In genomic region chr18:3449702-3450357, GRCh38 we compare ENCODE assay signal across 8 cellular contexts. TPM values are rescaled to one million over a fixed set of nuclear protein-coding genes. Genes with fewer than 3 reads are reported as not detected.
A peak's percentile ranks its signal among the peaks of the same experiment; 100 is the strongest.
DNase-seq lines count a peak whose midpoint lies in the region; ATAC-seq and TF ChIP-seq lines count a peak whose summit lies in the region.

TSS of gene TGIF1 (plus strand) at chr18:3450172. CDS start at chr18:3450490, 318 bp downstream.

- H3K9me3 ChIP-seq in CD8-positive, alpha-beta T cell (ENCODE audit: low read length), result no peaks in the 10 kb centered on the region
- H3K9me3 ChIP-seq in PC-9 (ENCODE audit: insufficient read depth, low read depth) (no peaks in the 10 kb centered on the region), neural cell (ENCODE audit: low read length) (no peaks in the 10 kb centered on the region), tibial nerve (no peaks in the 10 kb centered on the region)

- no peak for ATAC-seq in CD8-positive, alpha-beta T cell
- peak; percentile 1 for ATAC-seq in HG02588 (IDR thresholded peaks at IDR 0.05; ENCODE audit: unreplicated experiment)
- ATAC-seq in foreskin keratinocyte, result peak; percentile 31
- no peak for ATAC-seq in GM21619 (IDR thresholded peaks at IDR 0.05; ENCODE audit: unreplicated experiment)

- CTCF ChIA-PET in CD8-positive, alpha-beta T cell (lab: Charles Lee), result interaction anchor here (0.6 to 1.0 kb wide), 3 partner anchors 144 to 203 kb away, joined by 3 to 5 read pairs (median 4); partner anchors contain the start of gene MYL12A
- CTCF ChIA-PET in PC-9 (lab: Charles Lee), result no interaction called here
- CTCF ChIA-PET in activated naive CD4-positive, alpha-beta T cell treated with anti-CD3 and anti-CD28 coated beads for 36 hours (lab: Charles Lee), result interaction anchor here (0.5 to 2.8 kb wide), 4 partner anchors 26 to 216 kb away, joined by 3 to 15 read pairs (median 3); no protein-coding TSS in a partner anchor

- TF ChIP-seq EP300 in neural cell (conservative IDR thresholded peaks at IDR 0.05; ENCODE audit: poor library complexity, severe bottlenecking), result no peak
- peak; percentile 10 to 82 for TF ChIP-seq EP300 in tibial nerve (IDR thresholded peaks at IDR 0.05)

- no peaks in the 10 kb centered on the region for H3K36me3 ChIP-seq in CD8-positive, alpha-beta T cell (ENCODE audit: insufficient read depth, low read length)
- peaks cover 9% of the 10 kb centered on the region; the same call in 1 of the 2 replicates for H3K36me3 ChIP-seq in PC-9 (ENCODE audit: low read depth)
- no peaks in the 10 kb centered on the region for H3K36me3 ChIP-seq in neural cell (ENCODE audit: insufficient read depth, low read length)
- no peaks in the 10 kb centered on the region for H3K36me3 ChIP-seq in tibial nerve

- peaks cover 49% of the 10 kb centered on the region for H3K4me1 Mint-ChIP-seq in CD8-positive, alpha-beta T cell (ENCODE audit: low read depth)
- peaks cover 46% of the 10 kb centered on the region for H3K4me1 Mint-ChIP-seq in activated naive CD4-positive, alpha-beta T cell treated with anti-CD3 and anti-CD28 coated beads for 36 hours (ENCODE audit: low read depth)

- no peaks in the 10 kb centered on the region for H3K27me3 ChIP-seq in CD8-positive, alpha-beta T cell (ENCODE audit: insufficient read depth, low read length)
- H3K27me3 ChIP-seq in PC-9 (ENCODE audit: insufficient read depth, low read depth), result no peaks in the 10 kb centered on the region
- no peaks in the 10 kb centered on the region for H3K27me3 ChIP-seq in foreskin keratinocyte
- H3K27me3 ChIP-seq in neural cell (ENCODE audit: insufficient read depth, low read depth, low read length), result peaks cover 57% of the 10 kb centered on the region
- no peaks in the 10 kb centered on the region for H3K27me3 ChIP-seq in tibial nerve

- peak within 1 kb of the TSS; percentile 54 for H3K9ac ChIP-seq in neural cell (ENCODE audit: low read length)

- H3K27ac Mint-ChIP-seq in CD8-positive, alpha-beta T cell, result peak within 1 kb of the TSS; percentile 100
- H3K27ac Mint-ChIP-seq in activated naive CD4-positive, alpha-beta T cell treated with anti-CD3 and anti-CD28 coated beads for 36 hours, result peak within 1 kb of the TSS; percentile 99

- H3K79me2 ChIP-seq in PC-9 (ENCODE audit: low read depth) (peaks cover 71% of the 10 kb centered on the region), neural cell (replicated peaks; ENCODE audit: insufficient read depth, low read length) (peaks cover 33% of the 10 kb centered on the region)

- peak within 1 kb of the TSS; percentile 78 for H3K4me3 ChIP-seq in CD8-positive, alpha-beta T cell (ENCODE audit: low read depth, low read length)
- H3K4me3 ChIP-seq in PC-9 (peak within 1 kb of the TSS; percentile 83), neural cell (ENCODE audit: low read length) (peak within 1 kb of the TSS; percentile 87), tibial nerve (peak within 1 kb of the TSS; percentile 64 to 92 (median 80))

- 0 to 1% methylated on average over 30 to 34 of the region's 60 CpGs for WGBS in tibial nerve, 2 donors

- peaks cover 11% of the 10 kb centered on the region for H4K20me1 ChIP-seq in PC-9 (ENCODE audit: insufficient read depth)
- H4K20me1 ChIP-seq in neural cell (ENCODE audit: insufficient read depth), result no peaks in the 10 kb centered on the region

- no TSS peak for BruUV-seq in PC-9 (replicated peaks; lab: Mats Ljungman, UMichigan)

- DNase-seq in CD8-positive, alpha-beta T cell, result peak; percentile 18 to 72 (median 50)
- DNase-seq in PC-9, result peak; percentile 67 to 85
- DNase-seq in activated naive CD4-positive, alpha-beta T cell treated with anti-CD3 and anti-CD28 coated beads for 36 hours, result peak; percentile 44
- DNase-seq in foreskin keratinocyte, result peak; percentile 81 to 88
- peak; percentile 66 to 82 for DNase-seq in tibial nerve (ENCODE audit: low spot score in 2 of 2)

- POLR2A ChIA-PET in CD8-positive, alpha-beta T cell (lab: Charles Lee), result interaction anchor here (0.8 to 4.7 kb wide), 15 partner anchors 9 to 879 kb away, joined by 3 to 63 read pairs (median 7); partner anchors contain the start of genes MYL12A, MYL12B and SMCHD1
- POLR2A ChIA-PET in PC-9 (lab: Charles Lee; ENCODE audit: unreplicated experiment), result interaction anchor here (0.6 to 0.7 kb wide), 4 partner anchors 10 to 216 kb away, joined by 3 to 4 read pairs (median 4); no protein-coding TSS in a partner anchor

- TF ChIP-seq CTCF in CD8-positive, alpha-beta T cell (IDR thresholded peaks at IDR 0.05), result no peak
- TF ChIP-seq CTCF in PC-9 (conservative IDR thresholded peaks at IDR 0.05) (no peak), foreskin keratinocyte (conservative IDR thresholded peaks at IDR 0.05) (no peak), neural cell (IDR thresholded peaks at IDR 0.05; ENCODE audit: poor library complexity, severe bottlenecking) (no peak), tibial nerve (IDR thresholded peaks at IDR 0.05) (no peak)

- H3F3A ChIP-seq in PC-9 (ENCODE audit: insufficient read depth, low read depth) (peaks cover 74% of the 10 kb centered on the region), neural cell (ENCODE audit: insufficient read depth, low read length, poor library complexity, severe bottlenecking) (no peaks in the 10 kb centered on the region)

- no peaks in the 10 kb centered on the region for H3K27me3 Mint-ChIP-seq in CD8-positive, alpha-beta T cell (ENCODE audit: low read depth)
- H3K27me3 Mint-ChIP-seq in activated naive CD4-positive, alpha-beta T cell treated with anti-CD3 and anti-CD28 coated beads for 36 hours (ENCODE audit: low read depth), result no peaks in the 10 kb centered on the region

- TF ChIP-seq POLR2A in tibial nerve (IDR thresholded peaks at IDR 0.05), result peak; percentile 64 to 70

- peaks cover 22% of the 10 kb centered on the region for H3K4me1 ChIP-seq in CD8-positive, alpha-beta T cell (ENCODE audit: insufficient read depth, low read length)
- peaks cover 39% of the 10 kb centered on the region for H3K4me1 ChIP-seq in PC-9 (replicated peaks; ENCODE audit: insufficient read depth)
- H3K4me1 ChIP-seq in foreskin keratinocyte, result peaks cover 23% of the 10 kb centered on the region
- H3K4me1 ChIP-seq in tibial nerve, result peaks cover 0 to 23% (median 11%) of the 10 kb centered on the region in 4 donors

- H3K4me3 Mint-ChIP-seq in CD8-positive, alpha-beta T cell, result peak within 1 kb of the TSS; percentile 92
- H3K4me3 Mint-ChIP-seq in activated naive CD4-positive, alpha-beta T cell treated with anti-CD3 and anti-CD28 coated beads for 36 hours, result peak within 1 kb of the TSS; percentile 89

- peaks cover 18% of the 10 kb centered on the region for H3K36me3 Mint-ChIP-seq in CD8-positive, alpha-beta T cell
- peaks cover 13% of the 10 kb centered on the region for H3K36me3 Mint-ChIP-seq in activated naive CD4-positive, alpha-beta T cell treated with anti-CD3 and anti-CD28 coated beads for 36 hours (ENCODE audit: low read depth)

- H2AFZ ChIP-seq in PC-9 (no peak within 1 kb of the TSS), neural cell (ENCODE audit: low read depth, low read length) (peak within 1 kb of the TSS; percentile 60)

- H3K9me3 Mint-ChIP-seq in CD8-positive, alpha-beta T cell, result no peaks in the 10 kb centered on the region
- no peaks in the 10 kb centered on the region for H3K9me3 Mint-ChIP-seq in activated naive CD4-positive, alpha-beta T cell treated with anti-CD3 and anti-CD28 coated beads for 36 hours

- intact Hi-C loops in CD8-positive, alpha-beta T cell (cut with DNase I, micrococcal nuclease), result loop anchor here (1.0 to 5.0 kb wide), 7 partner anchors 144 to 1847 kb away; partner anchors contain the start of genes SMCHD1 (in 2 of the 2), ZBTB14 (in 2 of the 2), LPIN2 (in 1 of the 2) and MYL12B (in 1 of the 2)
- intact Hi-C loops in PC-9 (cut with micrococcal nuclease; ENCODE audit: unreplicated experiment), result loop anchor here (5.0 to 10.0 kb wide), 7 partner anchors 83 to 547 kb away; partner anchors contain the start of gene LPIN2
- intact Hi-C loops in activated naive CD4-positive, alpha-beta T cell treated with anti-CD3 and anti-CD28 coated beads for 36 hours (cut with micrococcal nuclease), result loop anchor here (2.0 to 10.0 kb wide), 5 partner anchors 437 to 875 kb away; partner anchors contain the start of genes LPIN2, METTL4 and NDC80

- H3K9me2 ChIP-seq in PC-9 (ENCODE audit: insufficient read depth), result no peaks in the 10 kb centered on the region
- no peaks in the 10 kb centered on the region for H3K9me2 ChIP-seq in neural cell (ENCODE audit: insufficient read depth, low read length)

- H3K4me2 ChIP-seq in PC-9 (peak within 1 kb of the TSS; percentile 99), neural cell (ENCODE audit: low read length) (peak within 1 kb of the TSS; percentile 86)

- no peak for TF ChIP-seq RAD21 in neural cell (conservative IDR thresholded peaks at IDR 0.05)

- peak within 1 kb of the TSS; percentile 95 for H3K27ac ChIP-seq in CD8-positive, alpha-beta T cell (ENCODE audit: low read depth, low read length)
- peak within 1 kb of the TSS; percentile 96 for H3K27ac ChIP-seq in PC-9
- peak within 1 kb of the TSS; percentile 99 for H3K27ac ChIP-seq in foreskin keratinocyte
- H3K27ac ChIP-seq in neural cell (ENCODE audit: low read length), result no peak within 1 kb of the TSS
- H3K27ac ChIP-seq in tibial nerve, result peak within 1 kb of the TSS; percentile 97 to 99 (median 98)

TF ChIP-seq in neural cell, 6 proteins besides CTCF, POLR2A, EP300 and RAD21 (continues in another document):
- no peak for TF ChIP-seq TAF1 (IDR thresholded peaks at IDR 0.05; ENCODE audit: low read depth)

RNA-seq across cellular contexts. Expression of gene TGIF1, which starts in this region (rescaled TPM):
- total RNA-seq in CD8-positive, alpha-beta T cell, result 10 to 100 TPM; 66.6 to 71.6 TPM
- 188 and 203 TPM in 2 replicates for total RNA-seq in PC-9 (2021)
- total RNA-seq in activated naive CD4-positive, alpha-beta T cell treated with anti-CD3 and anti-CD28 coated beads for 36 hours, result 10 to 100 TPM; 23.7 to 24.1 TPM
- total RNA-seq in foreskin keratinocyte, result 80.1 and 83.4 TPM in 2 replicates
- polyA plus RNA-seq in foreskin keratinocyte, result 48.7 and 55.4 TPM in 2 replicates
- 3.6 and 9.7 TPM in 2 replicates for polyA plus RNA-seq in neural cell
- polyA minus RNA-seq in neural cell, result 2.9 and 3.2 TPM in 2 replicates
- 10 to 100 TPM; 59.2 to 86.1 (median 70.1) TPM for total RNA-seq in tibial nerve

Comparison
In these comparisons a context has a peak if more than half of its experiments do, and no peak if none do; other contexts are left out.
1. ATAC-seq: peak in HG02588 (single experiment) and foreskin keratinocyte (single experiment); none in CD8-positive, alpha-beta T cell (single experiment) and GM21619 (single experiment).
2. Peak in every context shown above with its lines, with median percentiles within 50 percentile points of each other: DNase-seq and H3K4me3 ChIP-seq.